ENCODE assay signal across 8 cellular contexts in the genomic region with DNA sequence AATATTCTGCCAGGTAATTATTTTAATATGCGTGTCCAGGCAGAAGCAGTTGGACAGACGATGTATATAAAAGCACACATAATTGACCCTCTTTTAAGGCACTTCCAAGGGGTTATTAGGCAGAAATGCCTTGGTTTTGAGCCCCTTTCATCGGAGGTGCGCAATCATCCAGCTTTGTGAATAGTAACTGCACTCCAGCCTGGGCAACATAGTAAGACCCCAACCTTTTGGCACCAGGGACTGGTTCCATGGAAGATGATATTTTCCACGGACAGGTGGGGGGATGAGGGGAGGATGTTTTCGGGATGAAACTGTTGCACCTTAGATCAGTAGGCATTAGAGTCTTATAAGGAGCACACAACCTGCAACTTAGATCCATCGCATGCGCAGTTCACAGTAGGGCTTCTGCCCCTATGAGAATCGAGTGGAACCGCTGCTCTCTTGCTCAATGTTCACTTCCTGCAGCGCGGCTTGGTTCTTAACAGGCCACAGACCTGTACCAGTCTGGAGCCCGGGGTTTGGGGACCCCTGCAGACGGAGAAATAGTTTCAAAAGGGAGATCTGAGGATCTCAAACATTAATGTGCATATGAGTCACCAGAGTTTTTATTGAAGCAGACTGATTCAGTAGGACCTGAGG. TPM values are rescaled to one million over a fixed set of nuclear protein-coding genes. Genes with fewer than 3 reads are reported as not detected.
DNase-seq lines count a peak whose midpoint lies in the region; ATAC-seq and TF ChIP-seq lines count a peak whose summit lies in the region.

No MANE protein-coding gene starts in this region.

- H3K4me2 ChIP-seq in Karpas-422 (ENCODE audit: low read depth, low read length, poor library complexity, severe bottlenecking) = no peak overlapping the region

- H3K79me2 ChIP-seq in Karpas-422 (ENCODE audit: low read length) = peaks cover 10% of the 10 kb centered on the region

- no peaks in the 10 kb centered on the region for H3K9me3 ChIP-seq in Karpas-422 (ENCODE audit: low read length)

- no peak overlapping the region for H3K4me3 ChIP-seq in Karpas-422 (ENCODE audit: low read length)

- H3K9me3 Mint-ChIP-seq in memory B cell = no peaks in the 10 kb centered on the region

- H3K27me3 ChIP-seq in Karpas-422 (ENCODE audit: low read length) = no peaks in the 10 kb centered on the region

- no peak overlapping the region for H3K27ac ChIP-seq in Karpas-422 (ENCODE audit: low read length)
- no peak overlapping the region for H3K27ac ChIP-seq in substantia nigra (ENCODE audit: low read depth, low read length, poor library complexity, severe bottlenecking)

- H3K36me3 ChIP-seq in Karpas-422 (ENCODE audit: insufficient read depth, low read length) = 0 out of 2 replicates have a peak, but pooled peaks cover 2% of the 10 kb centered on the region

- in situ Hi-C loops in GM13977 (cut with MboI; ENCODE audit: low pct_unique_long_range_greater_than_20kb, low sequenced_read_pairs, unreplicated experiment) = no loop called here

- no peaks in the 10 kb centered on the region for H3K9me2 ChIP-seq in Karpas-422 (replicated peaks; ENCODE audit: insufficient read depth, low read length)

- ATAC-seq in memory B cell (ENCODE audit: low read depth) = peak; percentile 30
- ATAC-seq in GM21737 (IDR thresholded peaks at IDR 0.05; ENCODE audit: unreplicated experiment) = no peak

- peaks cover 34% of the 10 kb centered on the region for H3K4me1 ChIP-seq in Karpas-422 (ENCODE audit: low read length)

- peak overlapping the region; percentile 87 for H3K4me3 Mint-ChIP-seq in memory B cell

- peak; percentile 5 for TF ChIP-seq CTCF in GM13977 (IDR thresholded peaks at IDR 0.05; ENCODE audit: extremely low read depth, insufficient read depth, missing control alignments)

- no peaks in the 10 kb centered on the region for H4K20me1 ChIP-seq in Karpas-422 (ENCODE audit: insufficient read depth, low read depth, low read length)

- H2AFZ ChIP-seq in Karpas-422 (ENCODE audit: low read length) = no peak overlapping the region

- peak overlapping the region; percentile 68 for H3K27ac Mint-ChIP-seq in memory B cell

- no peaks in the 10 kb centered on the region for H3K27me3 Mint-ChIP-seq in memory B cell

- H3K36me3 Mint-ChIP-seq in memory B cell = no peaks in the 10 kb centered on the region

- no peak overlapping the region for H3K9ac ChIP-seq in Karpas-422 (ENCODE audit: low read length)

- peaks cover 30% of the 10 kb centered on the region for H3K4me1 Mint-ChIP-seq in memory B cell

- DNase-seq in GM13977 (ENCODE audit: low spot score) (peak; percentile 65), Karpas-422 (peak; percentile 43), memory B cell (ENCODE audit: low spot score in 2 of 2) (peak in 1 of 2 donors; percentile 32), NCI-H1105 (lab: John Stamatoyannopoulos, UW) (no peak), iPS-NIHi11 (ENCODE audit: low spot score) (no peak), substantia nigra (lab: John Stamatoyannopoulos, UW) (no peak)
- DNase-seq in activated T-cell treated with anti-CD3 and anti-CD28 coated beads, Interleukin-2, amount 50 U/mL, for 48 hours = peak; percentile 52 to 59

RNA-seq across cellular contexts. Expression of a gene that starts 1.8 kb away (rescaled TPM):
- 52.4 and 56.1 TPM in 2 replicates for total RNA-seq in Karpas-422 (2014; rRNA removed; shearing (Covaris generic); ENCODE audit: low replicate concordance)

RNA-seq across cellular contexts. Expression of a gene that starts 49.5 kb away (rescaled TPM):
- total RNA-seq in Karpas-422 (2014; rRNA removed; shearing (Covaris generic); ENCODE audit: low replicate concordance) = not detected in 2 replicates

Comparison
In these comparisons a context has a peak if more than half of its experiments do, and no peak if none do; other contexts are left out.
1. DNase-seq: peak in GM13977 (single experiment), Karpas-422 (single experiment) and activated T-cell treated with anti-CD3 and anti-CD28 coated beads, Interleukin-2, amount 50 U/mL, for 48 hours (2 of 2); none in NCI-H1105 (single experiment), iPS-NIHi11 (single experiment) and substantia nigra (0 of 49).